Comparison of ENCODE assay signal across 8 cellular contexts in genomic region chr14:56120091-56120632, GRCh38. TPM values are rescaled to one million over a fixed set of nuclear protein-coding genes. Genes with fewer than 3 reads are reported as not detected.
A peak's percentile ranks its signal among the peaks of the same experiment; 100 is the strongest.
DNase-seq lines count a peak whose midpoint lies in the region; ATAC-seq and TF ChIP-seq lines count a peak whose summit lies in the region.

No MANE protein-coding gene starts in this region.

- H3K23ac ChIP-seq in mesendoderm (ENCODE audit: low read length) = no peak overlapping the region

- peak overlapping the region; percentile 2 for H3K56ac ChIP-seq in mesendoderm (ENCODE audit: low read length)

- WGBS in mesendoderm (ENCODE audit: extremely low coverage, insufficient coverage, low lambda C conversion rate) = no CpG with 5 or more reads among the region's 13 CpGs

- H3K4me1 ChIP-seq in mesendoderm (ENCODE audit: control insufficient read depth, low read depth, low read length) (peaks cover 3% of the 10 kb centered on the region), uterus (no peaks in the 10 kb centered on the region)

- H4K5ac ChIP-seq in mesendoderm (ENCODE audit: low read length) = no peak overlapping the region

- peaks cover 46% of the 10 kb centered on the region for H3K27me3 Mint-ChIP-seq in central memory CD8-positive, alpha-beta T cell

- H3K4me2 ChIP-seq in mesendoderm (ENCODE audit: low read length) = peak overlapping the region; percentile 27

- no peak overlapping the region for H3K27ac ChIP-seq in mesendoderm (ENCODE audit: low read depth, low read length)
- peak overlapping the region; percentile 93 to 95 for H3K27ac ChIP-seq in uterus

- H2BK5ac ChIP-seq in mesendoderm (ENCODE audit: low read length) = no peak overlapping the region

- intact Hi-C loops in uterus (cut with DNase I; ENCODE audit: low total_unique reads) = no loop called here

- no peak overlapping the region for H2BK15ac ChIP-seq in mesendoderm (replicated peaks; ENCODE audit: low read depth)

- no peaks in the 10 kb centered on the region for H3K9me3 ChIP-seq in uterus

- H3K4me3 ChIP-seq in mesendoderm (ENCODE audit: low read length) = peak overlapping the region; percentile 69
- H3K4me3 ChIP-seq in uterus = peak overlapping the region; percentile 60 to 98

- H3K36me3 ChIP-seq in mesendoderm (ENCODE audit: control insufficient read depth, insufficient read depth, low read length) = no peaks in the 10 kb centered on the region
- no peaks in the 10 kb centered on the region for H3K36me3 ChIP-seq in uterus

- peaks cover 28% of the 10 kb centered on the region for H3K4me1 Mint-ChIP-seq in central memory CD8-positive, alpha-beta T cell

- H3K4me3 Mint-ChIP-seq in central memory CD8-positive, alpha-beta T cell = peak overlapping the region; percentile 73

- no peak overlapping the region for H3K18ac ChIP-seq in mesendoderm (ENCODE audit: low read length)

- H3K27ac Mint-ChIP-seq in central memory CD8-positive, alpha-beta T cell (ENCODE audit: low read depth) = peak overlapping the region; percentile 3

- DNase-seq in DMS153 (lab: John Stamatoyannopoulos, UW) (peak; percentile 32), NCI-H2029 (lab: John Stamatoyannopoulos, UW) (peak; percentile 68), mesendoderm (peak; percentile 27), uterus (no peak), GM20000 (ENCODE audit: low spot score) (no peak)
- DNase-seq in central memory CD8-positive, alpha-beta T cell (ENCODE audit: low spot score in 2 of 2) = no peak
- no peak for DNase-seq in stimulated activated CD4-positive, alpha-beta T cell treated with anti-CD3 and anti-CD28 coated beads, Interleukin-12 subunit alpha, Interleukin-12 subunit beta, amount 100 ng/mL, for 4 hours

- ATAC-seq in central memory CD8-positive, alpha-beta T cell (replicated peaks; ENCODE audit: extremely low read depth, poor library complexity, severe bottlenecking) = no peak
- ATAC-seq in HG02884 (IDR thresholded peaks at IDR 0.05; ENCODE audit: unreplicated experiment) = no peak

- H2BK120ac ChIP-seq in mesendoderm (ENCODE audit: low read depth, low read length) = no peak overlapping the region

- no peak for TF ChIP-seq POLR2A in uterus (IDR thresholded peaks at IDR 0.05)

- no peak overlapping the region for H2AK5ac ChIP-seq in mesendoderm (ENCODE audit: low read length)

- H3K27me3 ChIP-seq in mesendoderm (ENCODE audit: insufficient read depth, low read length, poor library complexity) (no peaks in the 10 kb centered on the region), uterus (no peaks in the 10 kb centered on the region)

- H3K9me3 Mint-ChIP-seq in central memory CD8-positive, alpha-beta T cell = no peaks in the 10 kb centered on the region

- peaks cover 12% of the 10 kb centered on the region for H3K79me2 ChIP-seq in mesendoderm (ENCODE audit: control insufficient read depth, insufficient read depth, low read length)

- no peak overlapping the region for H4K8ac ChIP-seq in mesendoderm (ENCODE audit: low read depth, low read length)

- peaks cover 6% of the 10 kb centered on the region for H3K36me3 Mint-ChIP-seq in central memory CD8-positive, alpha-beta T cell (ENCODE audit: insufficient read depth)

- no peak for TF ChIP-seq CTCF in uterus (IDR thresholded peaks at IDR 0.05)
- TF ChIP-seq CTCF in GM20000 (IDR thresholded peaks at IDR 0.05; ENCODE audit: extremely low read depth, missing control alignments) = no peak

- peak overlapping the region; percentile 76 for H3K9ac ChIP-seq in mesendoderm (ENCODE audit: low read length)

- H3K79me1 ChIP-seq in mesendoderm (ENCODE audit: low read length) = peaks cover 13% of the 10 kb centered on the region

- H3K4ac ChIP-seq in mesendoderm (ENCODE audit: low read depth, low read length) = no peak overlapping the region

RNA-seq across cellular contexts. Expression of gene PELI2, which starts 2.0 kb away (rescaled TPM):
- polyA plus RNA-seq in mesendoderm (2013, experiment 1 of 2) = 5.8 TPM
- 5.1 TPM for polyA plus RNA-seq in mesendoderm (2013, experiment 2 of 2)
- total RNA-seq in uterus = 10 to 100 TPM; 15.6 to 24.3 (median 17.0) TPM

Comparison
In these comparisons a context has a peak if more than half of its experiments do, and no peak if none do; other contexts are left out.
1. DNase-seq: peak in DMS153 (single experiment), NCI-H2029 (single experiment) and mesendoderm (single experiment); none in central memory CD8-positive, alpha-beta T cell (0 of 2), uterus (0 of 2), GM20000 (single experiment) and stimulated activated CD4-positive, alpha-beta T cell treated with anti-CD3 and anti-CD28 coated beads, Interleukin-12 subunit alpha, Interleukin-12 subunit beta, amount 100 ng/mL, for 4 hours (single experiment).